ENCODE assay signal across 8 cellular contexts in the genomic region with DNA sequence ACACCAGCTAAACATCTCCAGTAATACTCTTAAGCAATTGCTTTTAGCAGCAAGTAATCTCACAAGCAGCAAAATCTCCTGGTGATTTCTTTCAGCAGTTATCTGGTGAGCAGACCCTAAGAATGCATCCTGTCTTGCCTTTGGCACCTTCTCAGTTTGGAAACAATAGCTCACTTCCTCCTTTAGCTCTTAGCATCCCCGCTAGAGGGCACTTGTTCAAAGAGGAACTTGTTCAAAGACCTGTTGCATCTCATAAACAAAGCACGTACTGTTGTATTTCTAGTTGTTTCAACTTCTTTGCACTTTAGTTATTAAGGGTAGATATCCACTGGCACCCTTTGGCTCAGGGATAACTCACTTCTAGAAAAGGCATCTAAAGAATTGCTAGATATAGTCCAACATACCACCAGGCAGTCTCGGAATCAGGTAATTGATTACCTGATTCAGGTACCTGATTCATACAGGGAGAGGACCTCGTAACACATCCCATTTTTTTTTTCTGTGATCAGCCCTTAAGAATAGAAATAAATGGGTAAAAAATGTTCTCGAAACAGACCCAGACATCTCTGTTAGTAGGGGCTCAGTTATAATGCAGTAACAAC.
DNase-seq lines count a peak whose midpoint lies in the region; ATAC-seq lines count a peak whose summit lies in the region.

No MANE protein-coding gene starts in this region.

- in situ Hi-C loops in SK-MEL-5 (cut with HindIII; ENCODE audit: low pct_unique_long_range_greater_than_20kb, low sequenced_read_pairs): no loop called here

- DNase-seq in activated T-cell treated with anti-CD3 and anti-CD28 coated beads for 24 hours (ENCODE audit: low read depth) (peak; percentile 29), HS-5 (ENCODE audit: low read depth) (peak; percentile 36), SK-MEL-5 (ENCODE audit: low read depth, low spot score) (peak; percentile 69), dedifferentiated amniotic fluid mesenchymal stem cell (ENCODE audit: extremely low spot score) (peak; percentile 84), lung microvascular endothelial cell (ENCODE audit: low read depth in 2 of 2) (peak; percentile 74 to 78), ureter (ENCODE audit: low spot score) (peak; percentile 62)
- no peak for DNase-seq in activated T-cell treated with anti-CD3 and anti-CD28 coated beads, Interleukin-2, amount 50 U/mL, for 1 hour

- peak; percentile 89 for ATAC-seq in GM21576 (IDR thresholded peaks at IDR 0.05; ENCODE audit: unreplicated experiment)
